In the genomic region with DNA sequence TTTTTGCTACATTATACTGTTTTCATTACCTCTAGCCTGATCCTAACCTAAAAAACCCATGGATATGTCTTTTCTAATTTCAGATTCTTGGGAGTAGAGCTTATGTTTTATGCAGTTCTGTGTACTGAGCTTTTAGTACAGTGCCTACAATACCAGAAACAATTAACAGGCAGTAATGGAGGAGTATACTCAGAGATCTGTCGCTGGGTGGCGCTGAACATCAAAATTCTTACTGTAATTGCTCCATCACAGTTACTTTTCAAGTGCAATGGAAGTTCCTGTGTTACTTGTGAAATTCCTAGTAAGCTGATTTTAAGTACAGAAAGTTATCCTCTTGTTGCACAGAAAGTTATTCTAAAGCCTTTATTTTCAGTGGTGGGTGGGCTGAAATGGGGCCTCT, we compare ENCODE assay signal across 1 cellular context.
A peak's percentile ranks its signal among the peaks of the same experiment; 100 is the strongest.
TF ChIP-seq lines count a peak whose summit lies in the region.

No MANE protein-coding gene starts in this region.

TF ChIP-seq in K562, 482 proteins besides CTCF, POLR2A, EP300 and RAD21 (continued from another document):
- TF ChIP-seq, protein P1, sequence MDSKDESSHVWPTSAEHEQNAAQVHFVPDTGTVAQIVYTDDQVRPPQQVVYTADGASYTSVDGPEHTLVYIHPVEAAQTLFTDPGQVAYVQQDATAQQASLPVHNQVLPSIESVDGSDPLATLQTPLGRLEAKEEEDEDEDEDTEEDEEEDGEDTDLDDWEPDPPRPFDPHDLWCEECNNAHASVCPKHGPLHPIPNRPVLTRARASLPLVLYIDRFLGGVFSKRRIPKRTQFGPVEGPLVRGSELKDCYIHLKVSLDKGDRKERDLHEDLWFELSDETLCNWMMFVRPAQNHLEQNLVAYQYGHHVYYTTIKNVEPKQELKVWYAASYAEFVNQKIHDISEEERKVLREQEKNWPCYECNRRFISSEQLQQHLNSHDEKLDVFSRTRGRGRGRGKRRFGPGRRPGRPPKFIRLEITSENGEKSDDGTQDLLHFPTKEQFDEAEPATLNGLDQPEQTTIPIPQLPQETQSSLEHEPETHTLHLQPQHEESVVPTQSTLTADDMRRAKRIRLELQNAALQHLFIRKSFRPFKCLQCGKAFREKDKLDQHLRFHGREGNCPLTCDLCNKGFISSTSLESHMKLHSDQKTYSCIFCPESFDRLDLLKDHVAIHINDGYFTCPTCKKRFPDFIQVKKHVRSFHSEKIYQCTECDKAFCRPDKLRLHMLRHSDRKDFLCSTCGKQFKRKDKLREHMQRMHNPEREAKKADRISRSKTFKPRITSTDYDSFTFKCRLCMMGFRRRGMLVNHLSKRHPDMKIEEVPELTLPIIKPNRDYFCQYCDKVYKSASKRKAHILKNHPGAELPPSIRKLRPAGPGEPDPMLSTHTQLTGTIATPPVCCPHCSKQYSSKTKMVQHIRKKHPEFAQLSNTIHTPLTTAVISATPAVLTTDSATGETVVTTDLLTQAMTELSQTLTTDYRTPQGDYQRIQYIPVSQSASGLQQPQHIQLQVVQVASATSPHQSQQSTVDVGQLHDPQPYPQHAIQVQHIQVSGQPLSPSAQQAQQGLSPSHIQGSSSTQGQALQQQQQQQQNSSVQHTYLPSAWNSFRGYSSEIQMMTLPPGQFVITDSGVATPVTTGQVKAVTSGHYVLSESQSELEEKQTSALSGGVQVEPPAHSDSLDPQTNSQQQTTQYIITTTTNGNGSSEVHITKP (IDR thresholded peaks at IDR 0.05; ENCODE audit: partially characterized antibody) = no peak
- TF ChIP-seq ZNF695 (CRISPR knock-in tag; IDR thresholded peaks at IDR 0.05) (no peak), THRAP3 (IDR thresholded peaks at IDR 0.05; ENCODE audit: borderline replicate concordance) (no peak), NELFE (IDR thresholded peaks at IDR 0.05; ENCODE audit: insufficient read depth, insufficient read length) (no peak), ERF (CRISPR knock-in tag; IDR thresholded peaks at IDR 0.05) (no peak), HEY1 (CRISPR knock-in tag; IDR thresholded peaks at IDR 0.05; ENCODE audit: borderline replicate concordance) (no peak), NR2C1 (IDR thresholded peaks at IDR 0.05) (no peak), NR2C1 (tag; IDR thresholded peaks at IDR 0.05) (no peak), TSC22D4 (tag; IDR thresholded peaks at IDR 0.05) (no peak), SMC3 (conservative IDR thresholded peaks at IDR 0.05; ENCODE audit: insufficient read depth, low read depth, low read length) (0 out of 2 replicates have a peak, but pooled peaks have one; percentile 19)
- TF ChIP-seq, protein P2, sequence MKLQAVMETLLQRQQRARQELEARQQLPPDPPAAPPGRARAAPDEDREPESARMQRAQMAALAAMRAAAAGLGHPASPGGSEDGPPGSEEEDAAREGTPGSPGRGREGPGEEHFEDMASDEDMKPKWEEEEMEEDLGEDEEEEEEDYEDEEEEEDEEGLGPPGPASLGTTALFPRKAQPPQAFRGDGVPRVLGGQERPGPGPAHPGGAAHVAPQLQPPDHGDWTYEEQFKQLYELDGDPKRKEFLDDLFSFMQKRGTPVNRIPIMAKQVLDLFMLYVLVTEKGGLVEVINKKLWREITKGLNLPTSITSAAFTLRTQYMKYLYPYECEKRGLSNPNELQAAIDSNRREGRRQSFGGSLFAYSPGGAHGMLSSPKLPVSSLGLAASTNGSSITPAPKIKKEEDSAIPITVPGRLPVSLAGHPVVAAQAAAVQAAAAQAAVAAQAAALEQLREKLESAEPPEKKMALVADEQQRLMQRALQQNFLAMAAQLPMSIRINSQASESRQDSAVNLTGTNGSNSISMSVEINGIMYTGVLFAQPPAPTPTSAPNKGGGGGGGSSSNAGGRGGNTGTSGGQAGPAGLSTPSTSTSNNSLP (IDR thresholded peaks at IDR 0.05; ENCODE audit: borderline replicate concordance, low read depth, low read length) = 0 out of 2 replicates have a peak, but pooled peaks have one; percentile 63
- TF ChIP-seq, protein P3, sequence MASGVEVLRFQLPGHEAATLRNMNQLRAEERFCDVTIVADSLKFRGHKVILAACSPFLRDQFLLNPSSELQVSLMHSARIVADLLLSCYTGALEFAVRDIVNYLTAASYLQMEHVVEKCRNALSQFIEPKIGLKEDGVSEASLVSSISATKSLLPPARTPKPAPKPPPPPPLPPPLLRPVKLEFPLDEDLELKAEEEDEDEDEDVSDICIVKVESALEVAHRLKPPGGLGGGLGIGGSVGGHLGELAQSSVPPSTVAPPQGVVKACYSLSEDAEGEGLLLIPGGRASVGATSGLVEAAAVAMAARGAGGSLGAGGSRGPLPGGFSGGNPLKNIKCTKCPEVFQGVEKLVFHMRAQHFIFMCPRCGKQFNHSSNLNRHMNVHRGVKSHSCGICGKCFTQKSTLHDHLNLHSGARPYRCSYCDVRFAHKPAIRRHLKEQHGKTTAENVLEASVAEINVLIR (CRISPR knock-in tag; IDR thresholded peaks at IDR 0.05) = no peak
